In genomic region chr17:21041753-21042433, GRCh38 we compare ENCODE assay signal across 8 cellular contexts. TPM values are rescaled to one million over a fixed set of nuclear protein-coding genes. Genes with fewer than 3 reads are reported as not detected.
DNase-seq lines count a peak whose midpoint lies in the region; ATAC-seq, FAIRE-seq and TF ChIP-seq lines count a peak whose summit lies in the region.

No MANE protein-coding gene starts in this region.

- TF ChIP-seq POLR2A in A549 (IDR thresholded peaks at IDR 0.05; ENCODE audit: low read length), result 0 out of 2 replicates have a peak, but pooled peaks have one; percentile 2

- WGBS in A549 (ENCODE audit: missing lambda C conversion rate), result 2% methylated on average over 41 of the region's 45 CpGs

- CTCF ChIA-PET in A549 (lab: Yijun Ruan, JAX), result interaction anchor here (0.6 to 3.1 kb wide), 5 partner anchors 8 to 77 kb away, joined by 3 to 25 read pairs (median 17); no protein-coding TSS in a partner anchor

- no peak for TF ChIP-seq EP300 in A549 (IDR thresholded peaks at IDR 0.05)

- peaks cover 40% of the 10 kb centered on the region for H3K4me1 ChIP-seq in A549

- no peak for TF ChIP-seq RAD21 in A549 (conservative IDR thresholded peaks at IDR 0.05 in 1 of 2, IDR thresholded peaks at IDR 0.05 in 1 of 2)

- peak overlapping the region; percentile 100 for H3K4me3 ChIP-seq in A549

- DNase-seq in A549 (ENCODE audit: low read depth in 1 of 2, low spot score in 1 of 2) (peak; percentile 71 to 87), GM19238 (ENCODE audit: insufficient read length, low spot score) (peak; percentile 62), NCI-H2171 (lab: John Stamatoyannopoulos, UW) (peak; percentile 71), cerebellum (ENCODE audit: low spot score) (peak; percentile 77), kidney glomerular epithelial cell (lab: John Stamatoyannopoulos, UW) (peak; percentile 42), NCI-H1048 (lab: John Stamatoyannopoulos, UW) (no peak)
- DNase-seq in activated CD4-positive, CD25-positive, alpha-beta regulatory T cell treated with anti-CD3 and anti-CD28 coated beads, Interleukin-2, amount 50 U/mL, for 16 hours (ENCODE audit: low read depth, low spot score), result peak; percentile 35
- DNase-seq in stimulated activated CD4-positive, alpha-beta T cell treated with anti-CD3 and anti-CD28 coated beads, Interleukin-12 subunit alpha, Interleukin-12 subunit beta, amount 100 ng/mL, for 48 hours (ENCODE audit: low read depth in 2 of 3, low spot score in 1 of 3), result peak; percentile 50 to 75 (median 58)

- H3K4me2 ChIP-seq in A549, result peak overlapping the region; percentile 81

- H3K9me3 ChIP-seq in A549, result no peaks in the 10 kb centered on the region

- peak; percentile 40 to 52 for ATAC-seq in A549

- POLR2A ChIA-PET in A549 (lab: Yijun Ruan, JAX), result interaction anchor here (1.3 to 2.7 kb wide), 4 partner anchors 23 to 234 kb away, joined by 3 to 29 read pairs (median 6); no protein-coding TSS in a partner anchor

- H3K27ac ChIP-seq in A549, result peak overlapping the region; percentile 99 to 100

- FAIRE-seq in A549 (lab: Jason Lieb, UNC), result no peak

- no peak for TF ChIP-seq CTCF in A549 (IDR thresholded peaks at IDR 0.05)

TF ChIP-seq in A549, 52 proteins besides CTCF, POLR2A, EP300 and RAD21:
- no peak for TF ChIP-seq CBX8 (IDR thresholded peaks at IDR 0.05)
- no peak for TF ChIP-seq ZNF302 (CRISPR knock-in tag; IDR thresholded peaks at IDR 0.05)
- peak; percentile 20; the same call in 1 of the 2 replicates for TF ChIP-seq MAX (IDR thresholded peaks at IDR 0.05)
- TF ChIP-seq EHF (CRISPR knock-in tag; IDR thresholded peaks at IDR 0.05), result no peak
- 0 out of 2 replicates have a peak, but pooled peaks have one; percentile 60 for TF ChIP-seq MAZ (IDR thresholded peaks at IDR 0.05; ENCODE audit: borderline replicate concordance, low read depth, low read length)
- 0 out of 2 replicates have a peak, but pooled peaks have one; percentile 49 for TF ChIP-seq HDAC2 (IDR thresholded peaks at IDR 0.05)

RNA-seq across cellular contexts. Expression of gene USP22, which starts 0.9 kb away (rescaled TPM):
- polyA plus RNA-seq in A549 (2011; rRNA removed), result 293 and 300 TPM in 2 replicates
- polyA plus RNA-seq in A549 (2012; cell fraction: cytosol; rRNA removed), result 152 and 192 TPM in 2 replicates
- 274 and 304 TPM in 2 replicates for polyA plus RNA-seq in A549 (2012; cell fraction: nucleus; rRNA removed)
- 130 to 141 TPM (median 134 TPM) in 3 replicates for polyA plus RNA-seq in A549 (2017; fragmentation: RNase III; extraction: RNeasy Plus Mini Kit Qiagen cat#74134 plus additional on column Dnase treatment)
- 312 and 352 TPM in 2 replicates for polyA minus RNA-seq in A549 (2011; rRNA and poly(A)+ RNA removed)
- total RNA-seq in cerebellum, result 309 TPM
